In the genomic region with DNA sequence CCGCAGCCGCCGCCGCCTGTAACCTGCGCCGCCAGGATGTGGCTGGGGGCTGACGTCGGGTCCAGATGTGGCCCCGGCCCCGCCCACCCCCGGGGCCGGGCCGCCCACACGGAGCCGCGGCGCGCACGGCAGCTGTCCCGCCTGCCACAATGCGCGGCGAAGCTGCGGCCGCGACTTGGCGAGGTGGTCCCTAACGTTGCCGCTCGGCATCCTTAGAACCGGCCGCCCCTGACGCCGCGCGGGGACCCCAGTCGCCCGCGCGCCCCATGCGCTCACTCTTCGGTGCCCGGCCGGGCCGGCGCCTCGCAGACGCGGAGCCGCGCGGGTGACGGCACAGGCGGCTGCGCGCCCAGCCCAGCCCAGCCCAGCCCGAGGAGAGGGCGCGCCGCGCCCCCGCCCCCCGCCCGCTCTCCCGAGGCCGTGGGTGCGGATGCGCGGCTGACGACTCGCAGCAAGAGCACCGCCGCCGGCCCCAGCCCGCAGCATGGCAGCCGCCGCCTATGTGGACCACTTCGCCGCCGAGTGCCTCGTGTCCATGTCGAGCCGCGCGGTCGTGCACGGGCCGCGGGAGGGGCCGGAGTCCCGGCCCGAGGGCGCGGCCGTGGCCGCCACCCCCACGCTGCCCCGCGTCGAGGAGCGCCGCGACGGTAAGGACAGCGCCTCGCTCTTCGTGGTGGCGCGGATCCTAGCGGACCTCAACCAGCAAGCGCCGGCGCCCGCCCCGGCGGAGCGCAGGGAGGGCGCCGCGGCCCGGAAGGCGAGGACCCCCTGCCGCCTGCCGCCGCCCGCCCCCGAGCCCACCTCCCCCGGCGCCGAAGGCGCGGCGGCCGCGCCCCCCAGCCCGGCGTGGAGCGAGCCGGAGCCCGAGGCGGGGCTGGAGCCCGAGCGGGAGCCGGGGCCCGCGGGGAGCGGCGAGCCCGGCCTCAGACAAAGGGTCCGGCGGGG, we compare ENCODE assay signal across 8 cellular contexts. TPM values are rescaled to one million over a fixed set of nuclear protein-coding genes. Genes with fewer than 3 reads are reported as not detected.
A peak's percentile ranks its signal among the peaks of the same experiment; 100 is the strongest.
DNase-seq lines count a peak whose midpoint lies in the region; ATAC-seq, FAIRE-seq and TF ChIP-seq lines count a peak whose summit lies in the region.

Gene KLF13 (plus strand): TSS at position 107 of the 945 bp plus-strand sequence. CDS start 378 bp downstream, at position 485.

- ATAC-seq in foreskin keratinocyte (peak; percentile 75), upper lobe of left lung (ENCODE audit: low FRiP score in 2 of 2) (peak in 1 of 2 donors; percentile 58)

- TF ChIP-seq POLR2A in GM15510 (IDR thresholded peaks at IDR 0.05; ENCODE audit: borderline replicate concordance, extremely low read depth, insufficient read length), result peak; percentile 81
- TF ChIP-seq POLR2A in upper lobe of left lung (IDR thresholded peaks at IDR 0.05), result peak in 3 of 4 donors; percentile 71 to 94 (median 76)

- H3K36me3 ChIP-seq in HEK293 (ENCODE audit: control insufficient read depth in 2 of 2, insufficient read depth in 1 of 2, low read length in 2 of 2), result no peaks in the 10 kb centered on the region
- H3K36me3 ChIP-seq in neutrophil, result peaks cover 9% of the 10 kb centered on the region
- no peaks in the 10 kb centered on the region for H3K36me3 ChIP-seq in upper lobe of left lung

- TF ChIP-seq CTCF in HEK293 (tag by site-specific recombination; IDR thresholded peaks at IDR 0.05), result no peak
- no peak for TF ChIP-seq CTCF in foreskin keratinocyte (conservative IDR thresholded peaks at IDR 0.05)
- TF ChIP-seq CTCF in neutrophil (IDR thresholded peaks at IDR 0.05), result peak; percentile 30
- peak in 3 of 6 experiments; percentile 15 to 20 (median 19) for TF ChIP-seq CTCF in upper lobe of left lung (IDR thresholded peaks at IDR 0.05)
- TF ChIP-seq CTCF in D721Med (IDR thresholded peaks at IDR 0.05; ENCODE audit: insufficient read depth, missing control alignments), result no peak

- H3K27me3 ChIP-seq in foreskin keratinocyte (no peaks in the 10 kb centered on the region), neutrophil (no peaks in the 10 kb centered on the region), upper lobe of left lung (no peaks in the 10 kb centered on the region)

- peak within 1 kb of the TSS; percentile 60 for H3K4me3 ChIP-seq in HEK293 (ENCODE audit: low read depth, low read length)
- H3K4me3 ChIP-seq in neutrophil (ENCODE audit: low read depth in 1 of 2, low read length in 1 of 2), result peak within 1 kb of the TSS; percentile 97 to 99
- H3K4me3 ChIP-seq in upper lobe of left lung, result peak within 1 kb of the TSS; percentile 70 to 93 (median 74)

- no peak for TF ChIP-seq EP300 in upper lobe of left lung (IDR thresholded peaks at IDR 0.05)

- H3K4me1 ChIP-seq in HEK293 (ENCODE audit: control insufficient read depth, insufficient read depth, low read length) (no peaks in the 10 kb centered on the region), foreskin keratinocyte (no peaks in the 10 kb centered on the region), neutrophil (ENCODE audit: control insufficient read depth in 1 of 2, insufficient read depth in 1 of 2, low read depth in 1 of 2, low read length in 1 of 2) (peaks cover 61 to 62% of the 10 kb centered on the region in 2 experiments), upper lobe of left lung (peaks cover 40 to 47% (median 40%) of the 10 kb centered on the region in 4 donors)

- peak; percentile 40 for DNase-seq in NCI-H146 treated with DMSO at 0.1 percent for 48 hours (lab: John Stamatoyannopoulos, UW; ENCODE audit: unreplicated experiment)
- peak; percentile 84 for DNase-seq in activated gamma-delta T cell (lab: John Stamatoyannopoulos, UW)
- DNase-seq in foreskin keratinocyte, result peak in 1 of 2 donors; percentile 63
- DNase-seq in upper lobe of left lung, result peak in 1 of 2 donors; percentile 96
- no peak for DNase-seq in D721Med (ENCODE audit: insufficient read length, low spot score)

- CTCF ChIA-PET in HEK293 (lab: Yijun Ruan, JAX), result interaction anchor here (0.6 kb wide), 1 partner anchor 49 kb away, joined by 3 read pairs; no protein-coding TSS in a partner anchor

- no peaks in the 10 kb centered on the region for H3K9me3 ChIP-seq in HEK293 (ENCODE audit: control insufficient read depth, insufficient read depth, low read depth, low read length)
- H3K9me3 ChIP-seq in neutrophil, result no peaks in the 10 kb centered on the region
- H3K9me3 ChIP-seq in upper lobe of left lung, result no peaks in the 10 kb centered on the region

- no peak for FAIRE-seq in D721Med (lab: Jason Lieb, UNC)

- H3K27ac ChIP-seq in HEK293 (ENCODE audit: extremely low read depth, low read depth, low read length), result peak within 1 kb of the TSS; percentile 98
- H3K27ac ChIP-seq in foreskin keratinocyte, result peak within 1 kb of the TSS; percentile 97
- peak within 1 kb of the TSS; percentile 100 for H3K27ac ChIP-seq in neutrophil
- peak within 1 kb of the TSS; percentile 97 to 100 (median 98) for H3K27ac ChIP-seq in upper lobe of left lung

- POLR2A ChIA-PET in HEK293 (lab: Yijun Ruan, JAX), result interaction anchor here (0.6 to 1.6 kb wide), 2 partner anchors 65 to 224 kb away, joined by 3 to 4 read pairs; no protein-coding TSS in a partner anchor

- WGBS in upper lobe of left lung, 2 donors, result no CpG with 5 or more reads among the region's 151 CpGs

TF ChIP-seq in HEK293, 187 proteins besides CTCF, POLR2A, EP300 and RAD21:
- TF ChIP-seq KLF10 (tag by site-specific recombination; IDR thresholded peaks at IDR 0.05), result 0 out of 2 replicates have a peak, but pooled peaks have one; percentile 7
- no peak for TF ChIP-seq ZNF19 (tag by site-specific recombination; IDR thresholded peaks at IDR 0.05; ENCODE audit: low read depth)

RNA-seq across cellular contexts. Expression of gene KLF13, which starts in this region (rescaled TPM):
- total RNA-seq in foreskin keratinocyte (57.9 and 58.1 TPM in 2 replicates), upper lobe of left lung (100 to 1,000 TPM; 103 to 231 (median 147) TPM)
- polyA plus RNA-seq in foreskin keratinocyte, result 54.9 and 55.8 TPM in 2 replicates
